Comparison of ENCODE assay signal across 26 cellular contexts in genomic region chr11:134739136-134739535, GRCh38.
"Had no signal": no experiment of that assay in that cellular context is flagged by ENCODE, and none has a peak within 500 bp of the region (broad histone marks: within the 10 kb centered on the region; RNA-seq: fewer than 3 reads in every experiment).

No MANE protein-coding gene starts in this region.

- H3K4me3 ChIP-seq: adrenal gland, body of pancreas, colonic mucosa had no signal

- H3K36me3 ChIP-seq: adrenal gland, colonic mucosa had no signal

- ATAC-seq: activated CD4-positive, alpha-beta T cell treated with anti-CD3 and anti-CD28 coated beads for 36 hours; activated CD8-positive, alpha-beta memory T cell treated with anti-CD3 and anti-CD28 coated beads, Interleukin-2, amount 10 ng/mL, durations not matched to agents 7 days and 5 days; activated CD8-positive, alpha-beta T cell treated with anti-CD3 and anti-CD28 coated beads, Interleukin-2, amount 10 ng/mL, durations not matched to agents 7 days and 5 days; activated naive CD8-positive, alpha-beta T cell treated with anti-CD3 and anti-CD28 coated beads, Interleukin-2, amount 50 U/mL, for 24 hours; body of pancreas; esophagus mucosa; T-helper 17 cell had no signal

- H3K9me3 ChIP-seq: adrenal gland, body of pancreas, colonic mucosa had no signal

- H3K27ac ChIP-seq: adrenal gland, body of pancreas, colonic mucosa had no signal

- H3K27me3 ChIP-seq: adrenal gland, body of pancreas, colonic mucosa had no signal

- H3K4me1 ChIP-seq: colonic mucosa had no signal

- DNase-seq: activated CD4-positive, alpha-beta memory T cell treated with anti-CD3 and anti-CD28 coated beads for 36 hours; activated CD4-positive, alpha-beta T cell treated with anti-CD3 and anti-CD28 coated beads for 36 hours; activated CD4-positive, alpha-beta T cell treated with anti-CD3 and anti-CD28 coated beads, Interleukin-2, amount 10 ng/mL, durations not matched to agents 24 days and 14 days; activated CD4-positive, CD25-positive, alpha-beta regulatory T cell; activated CD4-positive, CD25-positive, alpha-beta regulatory T cell treated with anti-CD3 and anti-CD28 coated beads, Interleukin-2, amount 50 U/mL, for 72 hours; activated CD8-positive, alpha-beta memory T cell treated with anti-CD3 and anti-CD28 coated beads, Interleukin-2, amount 10 ng/mL, durations not matched to agents 7 days and 5 days; activated CD8-positive, alpha-beta memory T cell treated with anti-CD3 and anti-CD28 coated beads, Interleukin-2, amount 50 U/mL, for 4 hours; activated CD8-positive, alpha-beta T cell treated with anti-CD3 and anti-CD28 coated beads, Interleukin-2, amount 10 ng/mL, durations not matched to agents 7 days and 5 days; activated effector memory CD4-positive, alpha-beta T cell treated with anti-CD3 and anti-CD28 coated beads, Interleukin-2, amount 50 U/mL, for 16 hours; activated naive CD4-positive, alpha-beta T cell treated with anti-CD3 and anti-CD28 coated beads for 36 hours; activated naive CD8-positive, alpha-beta T cell treated with anti-CD3 and anti-CD28 coated beads for 36 hours; activated naive CD8-positive, alpha-beta T cell treated with anti-CD3 and anti-CD28 coated beads, Interleukin-2, amount 50 U/mL, for 24 hours; activated T-cell treated with anti-CD3 and anti-CD28 coated beads, Interleukin-2, amount 50 U/mL, for 1 hour; activated T-cell treated with anti-CD3 and anti-CD28 coated beads, Interleukin-2, amount 50 U/mL, for 48 hours; adrenal gland; amygdala; body of pancreas; central memory CD4-positive, alpha-beta T cell; cerebellar nuclear complex; colonic mucosa; effector CD8-positive, alpha-beta T cell; foreskin fibroblast; T-helper 1 cell; T-helper 17 cell; T1000 had no signal
